ENCODE assay signal across 22 cellular contexts in the genomic region with DNA sequence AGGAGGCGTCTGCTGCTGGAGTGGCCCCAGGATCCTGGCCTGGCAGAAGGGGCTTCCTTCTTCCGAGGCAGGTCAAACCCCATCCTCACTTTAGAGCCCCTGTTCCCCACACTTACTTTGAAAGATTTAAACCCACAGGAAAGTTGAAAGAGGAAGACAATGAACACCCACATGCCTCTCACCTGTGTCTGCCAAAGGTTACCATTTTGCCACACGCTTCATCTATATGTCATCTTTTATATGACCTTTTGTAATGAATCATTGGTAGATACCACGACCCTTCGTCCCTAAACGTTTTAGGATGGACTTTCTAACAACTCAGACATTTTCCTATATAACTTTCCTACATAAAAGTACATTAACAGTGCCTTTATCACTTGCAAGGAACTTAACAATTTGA.
"Had no signal": no experiment of that assay in that cellular context is flagged by ENCODE, and none has a peak within 500 bp of the region (broad histone marks: within the 10 kb centered on the region; RNA-seq: fewer than 3 reads in every experiment).

No MANE protein-coding gene starts in this region.

- H3K4me1 Mint-ChIP-seq: endodermal cell had no signal

- H3K9me3 Mint-ChIP-seq: dendritic cell treated with granulocyte-macrophage colony-stimulating factor and Interleukin-4, amounts not matched to agents 40 ng/mL and 50 ng/mL, for 4 days; effector memory CD8-positive, alpha-beta T cell; endodermal cell had no signal

- H3K27me3 Mint-ChIP-seq: dendritic cell treated with granulocyte-macrophage colony-stimulating factor and Interleukin-4, amounts not matched to agents 40 ng/mL and 50 ng/mL, for 4 days; effector memory CD8-positive, alpha-beta T cell had no signal

- DNase-seq: colonic mucosa; cortex of kidney; effector CD8-positive, alpha-beta T cell; effector memory CD8-positive, alpha-beta T cell; endodermal cell; erythroblast; esophagus squamous epithelium; foreskin fibroblast; foreskin melanocyte; gastrocnemius medialis; glutamatergic neuron; head of caudate nucleus; heart right ventricle; hippocampal formation; left cardiac atrium; left ventricle myocardium superior; lower lobe of right lung; mesendoderm; midbrain had no signal

- ATAC-seq: effector memory CD8-positive, alpha-beta T cell; esophagus mucosa; gastrocnemius medialis; heart right ventricle; left cardiac atrium; left lung; left ventricle myocardium superior; lower lobe of right lung had no signal

- H3K4me3 Mint-ChIP-seq: dendritic cell treated with granulocyte-macrophage colony-stimulating factor and Interleukin-4, amounts not matched to agents 40 ng/mL and 50 ng/mL, for 4 days; effector memory CD8-positive, alpha-beta T cell; endodermal cell had no signal

- H3K27ac Mint-ChIP-seq: dendritic cell treated with granulocyte-macrophage colony-stimulating factor and Interleukin-4, amounts not matched to agents 40 ng/mL and 50 ng/mL, for 4 days; effector memory CD8-positive, alpha-beta T cell had no signal
